7 cellular contexts compared by ENCODE assay signal in genomic region chr7:69599211-69599878, GRCh38. TPM values are rescaled to one million over a fixed set of nuclear protein-coding genes. Genes with fewer than 3 reads are reported as not detected.
A peak's percentile ranks its signal among the peaks of the same experiment; 100 is the strongest.
DNase-seq lines count a peak whose midpoint lies in the region; FAIRE-seq and TF ChIP-seq lines count a peak whose summit lies in the region.

No MANE protein-coding gene starts in this region.

- DNase-seq in GM10266 (ENCODE audit: extremely low spot score) (peak; percentile 51), NCI-H1105 (lab: John Stamatoyannopoulos, UW) (peak; percentile 41), choroid plexus epithelial cell (ENCODE audit: low read depth) (no peak), urothelium cell line (ENCODE audit: low spot score) (peak; percentile 39), RKO (ENCODE audit: low spot score) (no peak), NCI-H187 treated with DMSO at 0.1 percent for 48 hours (lab: John Stamatoyannopoulos, UW) (no peak)

- no peak for TF ChIP-seq CTCF in GM10266 (IDR thresholded peaks at IDR 0.05; ENCODE audit: control insufficient read depth, insufficient read depth, low read depth, missing control alignments)
- no peak for TF ChIP-seq CTCF in choroid plexus epithelial cell (conservative IDR thresholded peaks at IDR 0.05; ENCODE audit: low read depth, low read length)

- H3K9me3 ChIP-seq in mesodermal cell (ENCODE audit: control insufficient read depth, low read length) = no peaks in the 10 kb centered on the region

- no peak for FAIRE-seq in urothelium cell line (lab: Jason Lieb, UNC)

- H3K36me3 ChIP-seq in mesodermal cell (ENCODE audit: control insufficient read depth, insufficient read depth, low read length) = no peaks in the 10 kb centered on the region

- H3K27ac ChIP-seq in mesodermal cell (ENCODE audit: low read depth, low read length, severe bottlenecking) = peak overlapping the region; percentile 76

- peaks cover 4% of the 10 kb centered on the region for H3K4me1 ChIP-seq in mesodermal cell (ENCODE audit: control insufficient read depth, insufficient read depth, low read length, poor library complexity, severe bottlenecking)

- 0% methylated on average over 32 to 42 of the region's 66 CpGs for WGBS in mesodermal cell (ENCODE audit: insufficient coverage in 2 of 2), 2 experiments

- H3K4me3 ChIP-seq in choroid plexus epithelial cell (ENCODE audit: low read depth, low read length) = peak overlapping the region; percentile 68
- peak overlapping the region; percentile 90 for H3K4me3 ChIP-seq in mesodermal cell (ENCODE audit: extremely low read depth, insufficient read depth, low read length, poor library complexity, severe bottlenecking)

RNA-seq across cellular contexts. Expression of gene AUTS2, which starts 1.1 kb away (rescaled TPM):
- 31.1 TPM for polyA plus RNA-seq in mesodermal cell (2013, experiment 1 of 2)
- 26.1 TPM for polyA plus RNA-seq in mesodermal cell (2013, experiment 2 of 2)

Comparison
In these comparisons a context has a peak if more than half of its experiments do, and no peak if none do; other contexts are left out.
1. DNase-seq: peak in GM10266 (single experiment), NCI-H1105 (single experiment) and urothelium cell line (single experiment); none in choroid plexus epithelial cell (single experiment), RKO (single experiment) and NCI-H187 treated with DMSO at 0.1 percent for 48 hours (single experiment).